In genomic region chr1:29684141-29684540, GRCh38 we compare ENCODE assay signal across 17 cellular contexts.
A peak's percentile ranks its signal among the peaks of the same experiment; 100 is the strongest.
DNase-seq lines count a peak whose midpoint lies in the region; ATAC-seq and TF ChIP-seq lines count a peak whose summit lies in the region.
"Had no signal": no experiment of that assay in that cellular context is flagged by ENCODE, and none has a peak within 500 bp of the region (broad histone marks: within the 10 kb centered on the region; RNA-seq: fewer than 3 reads in every experiment).

No MANE protein-coding gene starts in this region.

- H3K4me3 Mint-ChIP-seq in activated T-cell treated with anti-CD3 and anti-CD28 coated beads, Interleukin-2, amount 50 U/mL, for 24 hours, result no peak overlapping the region
- H3K4me3 Mint-ChIP-seq in activated T-cell treated with anti-CD3 and anti-CD28 coated beads, Interleukin-2, amount 50 U/mL, for 72 hours, result no peak overlapping the region
- H3K4me3 Mint-ChIP-seq in Calu3 (ENCODE audit: low read depth, unreplicated experiment), result no peak overlapping the region
- H3K4me3 Mint-ChIP-seq: B cell had no signal

- no peaks in the 10 kb centered on the region for H3K9me3 ChIP-seq in RWPE2 (ENCODE audit: severe bottlenecking)
- H3K9me3 ChIP-seq: Peyer's patch had no signal

- H3K27ac Mint-ChIP-seq in activated T-cell treated with anti-CD3 and anti-CD28 coated beads, Interleukin-2, amount 50 U/mL, for 24 hours, result no peak overlapping the region
- no peak overlapping the region for H3K27ac Mint-ChIP-seq in activated T-cell treated with anti-CD3 and anti-CD28 coated beads, Interleukin-2, amount 50 U/mL, for 72 hours
- no peak overlapping the region for H3K27ac Mint-ChIP-seq in Calu3 (ENCODE audit: unreplicated experiment)
- H3K27ac Mint-ChIP-seq: B cell had no signal

- no peaks in the 10 kb centered on the region for H3K27me3 ChIP-seq in RWPE2 (ENCODE audit: insufficient read depth, poor library complexity, severe bottlenecking)
- H3K27me3 ChIP-seq: Peyer's patch had no signal

- peak; percentile 3 for DNase-seq in activated T-cell treated with anti-CD3 and anti-CD28 coated beads, Interleukin-2, amount 50 U/mL, for 24 hours
- DNase-seq in activated T-cell treated with anti-CD3 and anti-CD28 coated beads, Interleukin-2, amount 50 U/mL, for 72 hours, result no peak
- DNase-seq in RWPE2 (ENCODE audit: low spot score) (peak; percentile 23), left lobe of liver (ENCODE audit: low spot score) (peak; percentile 15), T-helper 1 cell (no peak), T-helper 2 cell (no peak), Calu3 (no peak)
- DNase-seq in stimulated activated CD8-positive, alpha-beta memory T cell treated with anti-CD3 and anti-CD28 coated beads, Interleukin-4, amount 100 ng/mL, for 48 hours, result peak; percentile 2
- DNase-seq: COR-L47, DMS153, GF-D8, NCI-H1105, NCI-H2081 treated with DMSO at 0.1 percent for 48 hours, Right ventricle myocardium superior had no signal

- CTCF ChIA-PET in Calu3 (lab: Charles Lee), result no interaction called here

- H3K4me1 ChIP-seq in RWPE2 (ENCODE audit: insufficient read depth, poor library complexity, severe bottlenecking), result peaks cover 13% of the 10 kb centered on the region
- H3K4me1 ChIP-seq: Peyer's patch had no signal

- BruUV-seq in Calu3 (replicated peaks; lab: Mats Ljungman, UMichigan), result no TSS peak

- H3K36me3 Mint-ChIP-seq in activated T-cell treated with anti-CD3 and anti-CD28 coated beads, Interleukin-2, amount 50 U/mL, for 24 hours (ENCODE audit: low read depth), result no peaks in the 10 kb centered on the region
- H3K36me3 Mint-ChIP-seq in activated T-cell treated with anti-CD3 and anti-CD28 coated beads, Interleukin-2, amount 50 U/mL, for 72 hours (ENCODE audit: insufficient read depth in 2 of 2), result no peaks in the 10 kb centered on the region
- no peaks in the 10 kb centered on the region for H3K36me3 Mint-ChIP-seq in Calu3 (ENCODE audit: insufficient read depth, unreplicated experiment)

- ATAC-seq in activated T-cell treated with anti-CD3 and anti-CD28 coated beads, Interleukin-2, amount 50 U/mL, for 72 hours (replicated peaks in 1 of 2), result no peak
- ATAC-seq in RWPE2 (ENCODE audit: low read depth) (no peak), left lobe of liver (no peak)
- ATAC-seq: K562 had no signal

- TF ChIP-seq CTCF in RWPE2 (IDR thresholded peaks at IDR 0.05; ENCODE audit: poor library complexity, severe bottlenecking) (no peak), Calu3 (IDR thresholded peaks at IDR 0.05; ENCODE audit: unreplicated experiment) (no peak)

- H3K27me3 Mint-ChIP-seq in activated T-cell treated with anti-CD3 and anti-CD28 coated beads, Interleukin-2, amount 50 U/mL, for 24 hours, result peaks cover 34% of the 10 kb centered on the region
- peaks cover 30% of the 10 kb centered on the region for H3K27me3 Mint-ChIP-seq in activated T-cell treated with anti-CD3 and anti-CD28 coated beads, Interleukin-2, amount 50 U/mL, for 72 hours (ENCODE audit: low read depth)
- H3K27me3 Mint-ChIP-seq in Calu3 (ENCODE audit: unreplicated experiment), result peaks cover 88% of the 10 kb centered on the region

- H3K36me3 ChIP-seq in RWPE2 (ENCODE audit: low read depth), result no peaks in the 10 kb centered on the region
- H3K36me3 ChIP-seq: Peyer's patch had no signal

- intact Hi-C loops in Calu3 (cut with micrococcal nuclease; ENCODE audit: unreplicated experiment), result no loop called here

- peaks cover 14% of the 10 kb centered on the region for H3K4me1 Mint-ChIP-seq in activated T-cell treated with anti-CD3 and anti-CD28 coated beads, Interleukin-2, amount 50 U/mL, for 24 hours (ENCODE audit: low read depth)
- peaks cover 18% of the 10 kb centered on the region for H3K4me1 Mint-ChIP-seq in activated T-cell treated with anti-CD3 and anti-CD28 coated beads, Interleukin-2, amount 50 U/mL, for 72 hours (ENCODE audit: low read depth)
- no peaks in the 10 kb centered on the region for H3K4me1 Mint-ChIP-seq in Calu3 (ENCODE audit: low read depth, unreplicated experiment)

- no peaks in the 10 kb centered on the region for H3K9me3 Mint-ChIP-seq in activated T-cell treated with anti-CD3 and anti-CD28 coated beads, Interleukin-2, amount 50 U/mL, for 24 hours
- H3K9me3 Mint-ChIP-seq in activated T-cell treated with anti-CD3 and anti-CD28 coated beads, Interleukin-2, amount 50 U/mL, for 72 hours, result no peaks in the 10 kb centered on the region
- no peaks in the 10 kb centered on the region for H3K9me3 Mint-ChIP-seq in Calu3 (ENCODE audit: low read depth, unreplicated experiment)

- H3K27ac ChIP-seq in RWPE2 (ENCODE audit: poor library complexity, severe bottlenecking), result no peak overlapping the region
- H3K27ac ChIP-seq: Peyer's patch had no signal

- no peak overlapping the region for H3K4me3 ChIP-seq in RWPE2 (ENCODE audit: severe bottlenecking)
- H3K4me3 ChIP-seq: K562, Peyer's patch had no signal

Comparison
In these comparisons a context has a peak if more than half of its experiments do, and no peak if none do; other contexts are left out.
1. DNase-seq: peak in activated T-cell treated with anti-CD3 and anti-CD28 coated beads, Interleukin-2, amount 50 U/mL, for 24 hours (single experiment), RWPE2 (single experiment), left lobe of liver (single experiment) and stimulated activated CD8-positive, alpha-beta memory T cell treated with anti-CD3 and anti-CD28 coated beads, Interleukin-4, amount 100 ng/mL, for 48 hours (single experiment); none in activated T-cell treated with anti-CD3 and anti-CD28 coated beads, Interleukin-2, amount 50 U/mL, for 72 hours (0 of 2), T-helper 1 cell (0 of 5), T-helper 2 cell (0 of 5) and Calu3 (single experiment).